ENCODE assay signal across 8 cellular contexts in the genomic region with DNA sequence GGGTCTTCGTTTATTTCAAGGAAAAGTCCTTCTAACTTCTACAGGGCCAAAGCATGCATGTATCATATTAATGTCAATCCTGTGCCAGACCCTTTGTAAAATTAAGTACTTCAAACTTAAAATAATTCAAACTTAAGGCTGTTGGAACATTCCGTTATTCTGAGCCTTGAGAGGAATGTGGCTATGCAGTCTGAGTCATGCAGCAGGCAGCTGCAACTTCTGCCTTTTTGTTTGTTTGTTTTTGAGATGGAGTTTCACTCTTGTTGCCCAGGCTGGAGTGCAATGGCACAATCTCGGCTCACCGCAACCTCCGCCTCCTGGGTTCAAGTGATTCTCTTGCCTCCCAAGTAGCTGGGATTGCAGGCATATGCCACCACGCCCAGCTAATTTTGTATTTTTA.
DNase-seq lines count a peak whose midpoint lies in the region; ATAC-seq and TF ChIP-seq lines count a peak whose summit lies in the region.
"Not testable (repeated sequence)": the region's sequence is repeated elsewhere in the genome, so short reads cannot be mapped to it uniquely, and the experiment has no call there.

No MANE protein-coding gene starts in this region.

- POLR2A ChIA-PET in PC-3 (lab: Charles Lee; ENCODE audit: unreplicated experiment): not testable (repeated sequence)

- H3K36me3 ChIP-seq in PC-3 (ENCODE audit: low read depth, low read length); ascending aorta; mesendoderm (ENCODE audit: control insufficient read depth, insufficient read depth, low read length): not testable (repeated sequence)

- not testable (repeated sequence) for H2BK120ac ChIP-seq in mesendoderm (ENCODE audit: low read depth, low read length)

- CTCF ChIA-PET in PC-3 (lab: Charles Lee): not testable (repeated sequence)

- H3K27ac ChIP-seq in PC-3 (ENCODE audit: low read length); mesendoderm (ENCODE audit: low read depth, low read length): not testable (repeated sequence)
- H3K27ac ChIP-seq in ascending aorta (peak overlapping the region; percentile 70 to 77), coronary artery (peak overlapping the region; percentile 52 to 84)

- TF ChIP-seq CTCF in AG10803 (conservative IDR thresholded peaks at IDR 0.05; ENCODE audit: low read length); HFF-Myc (IDR thresholded peaks at IDR 0.05; ENCODE audit: low read depth, low read length, missing control alignments); PC-3 (conservative IDR thresholded peaks at IDR 0.05; ENCODE audit: low read depth, low read length); ascending aorta (IDR thresholded peaks at IDR 0.05); coronary artery (IDR thresholded peaks at IDR 0.05); fibroblast of villous mesenchyme (IDR thresholded peaks at IDR 0.05; ENCODE audit: insufficient read depth, low read depth, low read length): not testable (repeated sequence)

- intact Hi-C loops in PC-3 (cut with micrococcal nuclease); ascending aorta (cut with DNase I): not testable (repeated sequence)

- not testable (repeated sequence) for H4K5ac ChIP-seq in mesendoderm (ENCODE audit: low read length)

- H3K4ac ChIP-seq in mesendoderm (ENCODE audit: low read depth, low read length): not testable (repeated sequence)

- BruUV-seq in PC-3 (replicated peaks; lab: Mats Ljungman, UMichigan): not testable (repeated sequence)

- H2AK5ac ChIP-seq in mesendoderm (ENCODE audit: low read length): not testable (repeated sequence)

- not testable (repeated sequence) for H2BK5ac ChIP-seq in mesendoderm (ENCODE audit: low read length)

- not testable (repeated sequence) for H4K20me1 ChIP-seq in PC-3 (ENCODE audit: low read length)

- H3K9ac ChIP-seq in PC-3 (ENCODE audit: low read length); mesendoderm (ENCODE audit: low read length): not testable (repeated sequence)

- not testable (repeated sequence) for H3K79me1 ChIP-seq in mesendoderm (ENCODE audit: low read length)

- H3K4me1 ChIP-seq in PC-3 (ENCODE audit: insufficient read depth, low read length); ascending aorta; mesendoderm (ENCODE audit: control insufficient read depth, low read depth, low read length): not testable (repeated sequence)

- not testable (repeated sequence) for H3K23ac ChIP-seq in mesendoderm (ENCODE audit: low read length)

- H4K8ac ChIP-seq in mesendoderm (ENCODE audit: low read depth, low read length): not testable (repeated sequence)

- not testable (repeated sequence) for H2AFZ ChIP-seq in PC-3 (ENCODE audit: low read length)

- H3K79me2 ChIP-seq in PC-3 (ENCODE audit: low read length); mesendoderm (ENCODE audit: control insufficient read depth, insufficient read depth, low read length): not testable (repeated sequence)

- H3K9me2 ChIP-seq in PC-3 (replicated peaks; ENCODE audit: low read length): not testable (repeated sequence)

- H3K4me3 ChIP-seq in AG10803 (ENCODE audit: low read length); HFF-Myc (replicated peaks; ENCODE audit: low read depth, low read length); PC-3 (ENCODE audit: low read length); ascending aorta; coronary artery; fibroblast of villous mesenchyme (ENCODE audit: low read depth, low read length); mesendoderm (ENCODE audit: low read length): not testable (repeated sequence)

- H3K4me2 ChIP-seq in PC-3 (ENCODE audit: low read length); mesendoderm (ENCODE audit: low read length): not testable (repeated sequence)

- H3K9me3 ChIP-seq in PC-3 (ENCODE audit: low read length); ascending aorta: not testable (repeated sequence)

- H3F3A ChIP-seq in PC-3 (ENCODE audit: low read length, unreplicated experiment): not testable (repeated sequence)

- H3K56ac ChIP-seq in mesendoderm (ENCODE audit: low read length): not testable (repeated sequence)

- DNase-seq in AG10803 (ENCODE audit: low read depth) (peak; percentile 70), HFF-Myc (ENCODE audit: extremely low read depth, low read depth) (peak; percentile 39), PC-3 (peak; percentile 41), fibroblast of villous mesenchyme (ENCODE audit: low read depth) (peak; percentile 62), mesendoderm (peak; percentile 31), smooth muscle cell of the brain vasculature (ENCODE audit: low read depth, low spot score) (peak; percentile 64)
- DNase-seq in ascending aorta (ENCODE audit: low spot score in 2 of 2); coronary artery (ENCODE audit: low spot score): not testable (repeated sequence)

- not testable (repeated sequence) for H3K27me3 ChIP-seq in PC-3 (ENCODE audit: low read length); ascending aorta; mesendoderm (ENCODE audit: insufficient read depth, low read length, poor library complexity)

- H3K18ac ChIP-seq in mesendoderm (ENCODE audit: low read length): not testable (repeated sequence)

- ATAC-seq in PC-3: peak; percentile 51; the same call in 1 of the 2 replicates

- no CpG with 5 or more reads among the region's 6 CpGs for WGBS in mesendoderm (ENCODE audit: extremely low coverage, insufficient coverage, low lambda C conversion rate)

- not testable (repeated sequence) for H2BK15ac ChIP-seq in mesendoderm (replicated peaks; ENCODE audit: low read depth)
